24 cellular contexts compared by ENCODE assay signal in genomic region chr3:38711321-38711720, GRCh38.
"Had no signal": no experiment of that assay in that cellular context is flagged by ENCODE, and none has a peak within 500 bp of the region (broad histone marks: within the 10 kb centered on the region; RNA-seq: fewer than 3 reads in every experiment).

No MANE protein-coding gene starts in this region.

- FAIRE-seq: astrocyte, colon, frontal cortex, TTC549 had no signal

- H3K36me3 ChIP-seq: brain microvascular endothelial cell had no signal

- DNase-seq: activated CD4-positive, alpha-beta memory T cell treated with anti-CD3 and anti-CD28 coated beads, Interleukin-2, amount 10 ng/mL, durations not matched to agents 7 days and 5 days; activated CD4-positive, alpha-beta T cell treated with anti-CD3 and anti-CD28 coated beads for 1 hour; activated CD4-positive, alpha-beta T cell treated with anti-CD3 and anti-CD28 coated beads for 4 hours; activated CD4-positive, alpha-beta T cell treated with anti-CD3 and anti-CD28 coated beads, Interleukin-2, amount 10 ng/mL, durations not matched to agents 7 days and 5 days; activated CD4-positive, alpha-beta T cell treated with anti-CD3 and anti-CD28 coated beads, Interleukin-2, amount 50 U/mL, for 4 hours; activated effector memory CD4-positive, alpha-beta T cell treated with Interleukin-2 at 50 U/mL for 16 hours; activated gamma-delta T cell treated with Interleukin-2 at 50 U/mL for 16 hours; activated naive CD4-positive, alpha-beta T cell treated with anti-CD3 and anti-CD28 coated beads, Interleukin-2, amount 50 U/mL, for 16 hours; activated naive CD4-positive, alpha-beta T cell treated with Interleukin-2 at 50 U/mL for 16 hours; activated T-cell treated with anti-CD3 and anti-CD28 coated beads, Interleukin-2, amount 50 U/mL, for 4 hours; amniotic stem cell; anterior cingulate cortex; brain microvascular endothelial cell; caudate nucleus; cortex of kidney; dermis blood vessel endothelial cell; effector CD4-positive, alpha-beta T cell; effector memory CD8-positive, alpha-beta T cell; head of caudate nucleus; T-helper 2 cell had no signal
